8 cellular contexts compared by ENCODE assay signal in genomic region chr9:136949817-136950655, GRCh38. TPM values are rescaled to one million over a fixed set of nuclear protein-coding genes. Genes with fewer than 3 reads are reported as not detected.
A peak's percentile ranks its signal among the peaks of the same experiment; 100 is the strongest.
DNase-seq lines count a peak whose midpoint lies in the region; ATAC-seq and TF ChIP-seq lines count a peak whose summit lies in the region.

No MANE protein-coding gene starts in this region.

- WGBS in aorta, 2 donors, result 1% methylated on average over 54 to 63 of the region's 63 CpGs

- peak; percentile 85 for ATAC-seq in HG02852 (IDR thresholded peaks at IDR 0.05; ENCODE audit: unreplicated experiment)
- peak; percentile 98 for ATAC-seq in T-helper 17 cell
- peak; percentile 90 for ATAC-seq in aorta (ENCODE audit: low FRiP score)

- peak overlapping the region; percentile 38 for H3K9ac ChIP-seq in rectal smooth muscle tissue (ENCODE audit: low read length)

- H3K27me3 Mint-ChIP-seq in T-helper 17 cell, result no peaks in the 10 kb centered on the region

- intact Hi-C loops in ascending aorta (cut with DNase I), result loop anchor here (2.0 kb wide), 2 partner anchors 79 to 159 kb away; partner anchors contain the start of genes ABCA2 and TMEM141
- intact Hi-C loops in aorta (cut with DNase I), result loop anchor here (5.0 to 10.0 kb wide), 4 partner anchors 42 to 165 kb away; partner anchors contain the start of genes FUT7 (in 2 of the 2), TRAF2 (in 2 of the 2) and PAXX (in 1 of the 2)

- H3K27ac Mint-ChIP-seq in T-helper 17 cell, result peak overlapping the region; percentile 60

- in situ Hi-C loops in GM13976 (cut with MboI; ENCODE audit: low sequenced_read_pairs, unreplicated experiment), result no loop called here

- DNase-seq in GM13976 (ENCODE audit: low spot score) (peak; percentile 100), NCI-H1436 treated with DMSO at 0.1 percent for 48 hours (lab: John Stamatoyannopoulos, UW) (peak; percentile 68), T-helper 17 cell (peak; percentile 92 to 93 (median 93)), ascending aorta (ENCODE audit: low spot score in 2 of 2) (peak; percentile 88 to 96), hepatic stellate cell (ENCODE audit: low spot score) (peak; percentile 100), aorta (peak; percentile 96 to 98)

- H3K4me3 ChIP-seq in ascending aorta, result peak overlapping the region; percentile 62 to 83
- H3K4me3 ChIP-seq in rectal smooth muscle tissue (ENCODE audit: low read length), result peak overlapping the region; percentile 91
- peak overlapping the region; percentile 21 to 41 for H3K4me3 ChIP-seq in aorta (ENCODE audit: low read length in 2 of 2)

- TF ChIP-seq CTCF in GM13976 (IDR thresholded peaks at IDR 0.05; ENCODE audit: borderline replicate concordance, control extremely low read depth, extremely low read depth, insufficient read depth, missing control alignments) (no peak), ascending aorta (IDR thresholded peaks at IDR 0.05) (peak in 2 of 3 experiments; percentile 10 to 25)

- H3K27ac ChIP-seq in ascending aorta, result peak overlapping the region; percentile 81 to 88
- peak overlapping the region; percentile 59 for H3K27ac ChIP-seq in rectal smooth muscle tissue (ENCODE audit: low read depth, low read length)
- peak overlapping the region in 1 of 2 donors; percentile 41 for H3K27ac ChIP-seq in aorta (ENCODE audit: low read depth in 1 of 2, low read length in 2 of 2)

- H3K9me3 ChIP-seq in T-helper 17 cell (ENCODE audit: control insufficient read depth, low read length, poor library complexity, severe bottlenecking), result no peaks in the 10 kb centered on the region
- no peaks in the 10 kb centered on the region for H3K9me3 ChIP-seq in ascending aorta
- no peaks in the 10 kb centered on the region for H3K9me3 ChIP-seq in aorta (ENCODE audit: control insufficient read depth, low read length)

- peaks cover 0 to 12% of the 10 kb centered on the region in 2 donors for H3K4me1 ChIP-seq in ascending aorta
- no peaks in the 10 kb centered on the region for H3K4me1 ChIP-seq in rectal smooth muscle tissue (ENCODE audit: control insufficient read depth, insufficient read depth, low read length)
- no peaks in the 10 kb centered on the region for H3K4me1 ChIP-seq in aorta (ENCODE audit: control insufficient read depth in 1 of 2, insufficient read depth in 2 of 2, low read length in 2 of 2)

- no peaks in the 10 kb centered on the region for H3K27me3 ChIP-seq in ascending aorta
- no peaks in the 10 kb centered on the region for H3K27me3 ChIP-seq in rectal smooth muscle tissue (ENCODE audit: control insufficient read depth, insufficient read depth, low read length)
- no peaks in the 10 kb centered on the region for H3K27me3 ChIP-seq in aorta (ENCODE audit: control insufficient read depth in 1 of 2, insufficient read depth in 2 of 2, low read length in 1 of 2)

- peaks cover 6% of the 10 kb centered on the region for H3K4me1 Mint-ChIP-seq in T-helper 17 cell

- H3K36me3 ChIP-seq in ascending aorta (no peaks in the 10 kb centered on the region), rectal smooth muscle tissue (ENCODE audit: control insufficient read depth, insufficient read depth, low read length) (no peaks in the 10 kb centered on the region), aorta (ENCODE audit: control insufficient read depth in 1 of 2, insufficient read depth in 2 of 2, low read length in 1 of 2) (no peaks in the 10 kb centered on the region)

- no peaks in the 10 kb centered on the region for H3K36me3 Mint-ChIP-seq in T-helper 17 cell (ENCODE audit: low read depth)

- H3K4me3 Mint-ChIP-seq in T-helper 17 cell, result peak overlapping the region; percentile 92

RNA-seq across cellular contexts. Expression of gene LCN12, which starts 2.0 kb away (rescaled TPM):
- total RNA-seq in T-helper 17 cell, result 1 to 10 TPM; 2.6 to 4.2 TPM
- total RNA-seq in ascending aorta, result not detected
- total RNA-seq in aorta, result 1 to 10 TPM in 1 of 2 donors, under 1 TPM in 1; 0.71 to 1.6 TPM
- polyA plus RNA-seq in aorta, result 1 to 10 TPM in 1 of 2 donors, not detected in 1; 3.3 TPM

RNA-seq across cellular contexts. Expression of gene C8G, which starts 5.0 kb away (rescaled TPM):
- total RNA-seq in T-helper 17 cell (1 to 10 TPM; 1.4 to 2.7 TPM), ascending aorta (8.6 TPM), aorta (1 to 10 TPM in 1 of 2 donors, under 1 TPM in 1; 0.90 to 1.1 TPM)
- 1 to 10 TPM; 1.8 to 3.1 TPM for polyA plus RNA-seq in aorta

RNA-seq across cellular contexts. Expression of gene FBXW5, which starts 5.5 kb away (rescaled TPM):
- total RNA-seq in T-helper 17 cell, result 10 to 100 TPM; 84.3 to 88.4 TPM
- 421 TPM for total RNA-seq in ascending aorta
- 100 to 1,000 TPM in 1 of 2 donors, 10 to 100 TPM in 1; 92.5 to 107 TPM for total RNA-seq in aorta
- polyA plus RNA-seq in aorta, result 100 to 1,000 TPM; 111 to 191 TPM

RNA-seq across cellular contexts. Expression of gene PTGDS, which starts 27.3 kb away (rescaled TPM):
- 100 to 1,000 TPM in 1 of 2 donors, 10 to 100 TPM in 1; 21.4 to 166 TPM for total RNA-seq in T-helper 17 cell
- total RNA-seq in ascending aorta, result 68.3 TPM
- total RNA-seq in aorta, result 100 to 1,000 TPM; 128 to 145 TPM
- 10 to 100 TPM; 12.2 to 13.9 TPM for polyA plus RNA-seq in aorta

RNA-seq across cellular contexts. Expression of gene LCNL1, which starts 32.8 kb away (rescaled TPM):
- 1 to 10 TPM in 1 of 2 donors, under 1 TPM in 1; 0.96 to 2.9 TPM for total RNA-seq in T-helper 17 cell
- not detected for total RNA-seq in ascending aorta
- total RNA-seq in aorta, result 1 to 10 TPM in 1 of 2 donors, under 1 TPM in 1; 0.36 to 1.1 TPM
- under 1 TPM in 1 of 2 donors, not detected in 1; 0.15 TPM for polyA plus RNA-seq in aorta

Comparison
In these comparisons a context has a peak if more than half of its experiments do, and no peak if none do; other contexts are left out.
1. H3K4me3 ChIP-seq: peak in every context shown above with its lines; median percentile 91 in rectal smooth muscle tissue; 72 in ascending aorta; 31 in aorta.